Comparison of ENCODE assay signal across 23 cellular contexts in the genomic region with DNA sequence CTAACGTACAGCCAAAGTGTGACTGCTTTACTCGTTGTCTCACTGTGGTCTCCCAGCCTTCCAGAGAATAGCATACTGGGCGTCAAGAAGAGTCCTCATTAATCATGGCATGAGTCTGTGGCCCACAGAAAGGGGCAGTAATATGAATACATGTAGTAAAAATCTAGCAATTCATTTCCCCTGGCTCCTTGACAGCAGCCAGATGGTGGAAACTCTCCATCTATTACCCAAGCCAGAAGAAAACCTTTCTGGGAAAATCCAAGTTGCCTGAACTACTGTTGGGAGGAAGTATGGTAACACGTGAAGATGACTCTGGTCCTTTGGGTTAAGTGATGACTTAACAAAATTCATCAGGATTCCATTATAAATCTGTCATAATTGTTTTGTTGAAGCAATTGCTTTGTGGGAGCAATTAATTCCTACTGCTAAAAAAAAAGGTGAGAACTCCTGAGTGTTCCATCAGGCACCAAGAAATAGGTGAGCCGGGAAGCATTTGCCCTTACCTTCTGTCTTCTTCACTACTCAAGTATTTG.
DNase-seq lines count a peak whose midpoint lies in the region; ATAC-seq and TF ChIP-seq lines count a peak whose summit lies in the region.
"Had no signal": no experiment of that assay in that cellular context is flagged by ENCODE, and none has a peak within 500 bp of the region (broad histone marks: within the 10 kb centered on the region; RNA-seq: fewer than 3 reads in every experiment).

No MANE protein-coding gene starts in this region.

- H3K4me2 ChIP-seq in fibroblast of lung (ENCODE audit: extremely low read depth, insufficient read depth, low read length) (no peak overlapping the region), MM.1S (ENCODE audit: low read depth, low read length) (no peak overlapping the region)
- H3K4me2 ChIP-seq: BLaER1, SK-N-SH had no signal

- H3K36me3 Mint-ChIP-seq in activated CD8-positive, alpha-beta T cell treated with anti-CD3 and anti-CD28 coated beads, Interleukin-2, amount 10 ng/mL, durations not matched to agents 7 days and 5 days (ENCODE audit: low read depth): no peaks in the 10 kb centered on the region
- H3K36me3 Mint-ChIP-seq in activated naive CD4-positive, alpha-beta T cell treated with anti-CD3 and anti-CD28 coated beads, Interleukin-2, amount 10 ng/mL, durations not matched to agents 7 days and 5 days: no peaks in the 10 kb centered on the region
- H3K36me3 Mint-ChIP-seq: CD4-positive, alpha-beta memory T cell had no signal

- no peak overlapping the region for H2AFZ ChIP-seq in fibroblast of lung (ENCODE audit: low read length)
- H2AFZ ChIP-seq in MM.1S (ENCODE audit: low read length): no peak overlapping the region

- H3K4me1 Mint-ChIP-seq in activated CD8-positive, alpha-beta T cell treated with anti-CD3 and anti-CD28 coated beads, Interleukin-2, amount 10 ng/mL, durations not matched to agents 7 days and 5 days (ENCODE audit: low read depth): no peaks in the 10 kb centered on the region
- no peaks in the 10 kb centered on the region for H3K4me1 Mint-ChIP-seq in activated naive CD4-positive, alpha-beta T cell treated with anti-CD3 and anti-CD28 coated beads, Interleukin-2, amount 10 ng/mL, durations not matched to agents 7 days and 5 days
- H3K4me1 Mint-ChIP-seq: CD4-positive, alpha-beta memory T cell; IgD-negative memory B cell had no signal

- POLR2A ChIA-PET in activated CD8-positive, alpha-beta T cell treated with anti-CD3 and anti-CD28 coated beads, Interleukin-2, amount 10 ng/mL, durations not matched to agents 7 days and 5 days (lab: Charles Lee): no interaction called here

- H3K4me1 ChIP-seq in fibroblast of lung (ENCODE audit: control insufficient read depth, extremely low read depth, insufficient read depth, low read length) (no peaks in the 10 kb centered on the region), MM.1S (ENCODE audit: low read length) (no peaks in the 10 kb centered on the region)

- no peaks in the 10 kb centered on the region for H3K9me3 ChIP-seq in fibroblast of lung (ENCODE audit: control insufficient read depth, insufficient read depth, low read depth, low read length)
- no peaks in the 10 kb centered on the region for H3K9me3 ChIP-seq in MM.1S (replicated peaks; ENCODE audit: insufficient read depth, low read length)
- H3K9me3 ChIP-seq: BLaER1, SK-N-SH had no signal

- H3F3A ChIP-seq in MM.1S (ENCODE audit: insufficient read depth, low read length): no peaks in the 10 kb centered on the region

- CTCF ChIA-PET in activated CD8-positive, alpha-beta T cell treated with anti-CD3 and anti-CD28 coated beads, Interleukin-2, amount 10 ng/mL, durations not matched to agents 7 days and 5 days (lab: Charles Lee): no interaction called here
- CTCF ChIA-PET in activated naive CD4-positive, alpha-beta T cell treated with anti-CD3 and anti-CD28 coated beads, Interleukin-2, amount 10 ng/mL, durations not matched to agents 7 days and 5 days (lab: Charles Lee): no interaction called here

- H3K27me3 ChIP-seq in fibroblast of lung (ENCODE audit: control insufficient read depth, insufficient read depth, low read length): no peaks in the 10 kb centered on the region
- no peaks in the 10 kb centered on the region for H3K27me3 ChIP-seq in MM.1S (replicated peaks; ENCODE audit: insufficient read depth, low read length)
- H3K27me3 ChIP-seq: BLaER1 had no signal

- no peak for TF ChIP-seq CTCF in fibroblast of lung (conservative IDR thresholded peaks at IDR 0.05 in 1 of 2, IDR thresholded peaks at IDR 0.05 in 1 of 2; ENCODE audit: low read depth in 1 of 2, low read length in 2 of 2)
- TF ChIP-seq CTCF in MM.1S (IDR thresholded peaks at IDR 0.05; ENCODE audit: low read length): no peak

- no peaks in the 10 kb centered on the region for H3K36me3 ChIP-seq in fibroblast of lung (ENCODE audit: control insufficient read depth, insufficient read depth, low read length)
- no peaks in the 10 kb centered on the region for H3K36me3 ChIP-seq in MM.1S (replicated peaks; ENCODE audit: insufficient read depth, low read length)
- H3K36me3 ChIP-seq: BLaER1 had no signal

- H3K27ac ChIP-seq in fibroblast of lung (ENCODE audit: insufficient read depth, low read length) (no peak overlapping the region), MM.1S (ENCODE audit: low read length) (no peak overlapping the region)
- H3K27ac ChIP-seq: 22Rv1, BLaER1, HL-60 had no signal

- H3K4me3 ChIP-seq in fibroblast of lung (replicated peaks in 1 of 4; ENCODE audit: control extremely low read depth in 1 of 4, insufficient read depth in 1 of 4, low read depth in 3 of 4, low read length in 4 of 4) (no peak overlapping the region), MM.1S (ENCODE audit: low read length) (no peak overlapping the region)
- H3K4me3 ChIP-seq: BLaER1 had no signal

- DNase-seq in NCI-H2171 treated with DMSO at 0.1 percent for 48 hours (lab: John Stamatoyannopoulos, UW): peak; percentile 17
- DNase-seq in NCI-H2171 (lab: John Stamatoyannopoulos, UW): no peak
- peak; percentile 81 for DNase-seq in NCI-H446 treated with DMSO at 0.1 percent for 48 hours (lab: John Stamatoyannopoulos, UW)
- peak; percentile 6 to 80 for DNase-seq in fibroblast of lung (ENCODE audit: low read depth in 2 of 2)
- no peak for DNase-seq in activated CD8-positive, alpha-beta T cell treated with anti-CD3 and anti-CD28 coated beads, Interleukin-2, amount 10 ng/mL, durations not matched to agents 7 days and 5 days
- no peak for DNase-seq in MM.1S
- DNase-seq in superior temporal gyrus (ENCODE audit: extremely low spot score): no peak
- no peak for DNase-seq in activated naive CD4-positive, alpha-beta T cell treated with anti-CD3 and anti-CD28 coated beads, Interleukin-2, amount 10 ng/mL, durations not matched to agents 7 days and 5 days
- DNase-seq: CD4-positive, alpha-beta memory T cell; DMS153; GF-D8; HFFc6; Karpas-422; NCI-H1092 treated with DMSO at 0.1 percent for 48 hours; NCI-H146; NCI-H2029 treated with DMSO at 0.1 percent for 48 hours; NCI-H524; SHP77 treated with DMSO at 0.1 percent for 48 hours; SK-N-SH had no signal

- no peaks in the 10 kb centered on the region for H4K20me1 ChIP-seq in fibroblast of lung (ENCODE audit: control insufficient read depth, extremely low read depth, insufficient read depth, low read length)
- no peaks in the 10 kb centered on the region for H4K20me1 ChIP-seq in MM.1S (ENCODE audit: insufficient read depth, low read length)
- H4K20me1 ChIP-seq: BLaER1 had no signal

- no peaks in the 10 kb centered on the region for H3K27me3 Mint-ChIP-seq in activated CD8-positive, alpha-beta T cell treated with anti-CD3 and anti-CD28 coated beads, Interleukin-2, amount 10 ng/mL, durations not matched to agents 7 days and 5 days (ENCODE audit: low read depth)
- no peaks in the 10 kb centered on the region for H3K27me3 Mint-ChIP-seq in activated naive CD4-positive, alpha-beta T cell treated with anti-CD3 and anti-CD28 coated beads, Interleukin-2, amount 10 ng/mL, durations not matched to agents 7 days and 5 days
- H3K27me3 Mint-ChIP-seq: CD4-positive, alpha-beta memory T cell; IgD-negative memory B cell had no signal

- no peaks in the 10 kb centered on the region for H3K9me3 Mint-ChIP-seq in activated CD8-positive, alpha-beta T cell treated with anti-CD3 and anti-CD28 coated beads, Interleukin-2, amount 10 ng/mL, durations not matched to agents 7 days and 5 days (ENCODE audit: insufficient read depth)
- no peaks in the 10 kb centered on the region for H3K9me3 Mint-ChIP-seq in activated naive CD4-positive, alpha-beta T cell treated with anti-CD3 and anti-CD28 coated beads, Interleukin-2, amount 10 ng/mL, durations not matched to agents 7 days and 5 days

- no peaks in the 10 kb centered on the region for H3K9me2 ChIP-seq in MM.1S (replicated peaks; ENCODE audit: insufficient read depth, low read length)
- H3K9me2 ChIP-seq: SK-N-SH had no signal

- H3K79me2 ChIP-seq in fibroblast of lung (ENCODE audit: control insufficient read depth, insufficient read depth, low read length) (no peaks in the 10 kb centered on the region), MM.1S (ENCODE audit: low read length) (no peaks in the 10 kb centered on the region)

- no peak overlapping the region for H3K9ac ChIP-seq in fibroblast of lung (ENCODE audit: insufficient read depth, low read length)
- H3K9ac ChIP-seq in MM.1S (ENCODE audit: low read length): no peak overlapping the region
- H3K9ac ChIP-seq: BLaER1, SK-N-SH had no signal

- no peak overlapping the region for H3K27ac Mint-ChIP-seq in activated CD8-positive, alpha-beta T cell treated with anti-CD3 and anti-CD28 coated beads, Interleukin-2, amount 10 ng/mL, durations not matched to agents 7 days and 5 days
- H3K27ac Mint-ChIP-seq in activated naive CD4-positive, alpha-beta T cell treated with anti-CD3 and anti-CD28 coated beads, Interleukin-2, amount 10 ng/mL, durations not matched to agents 7 days and 5 days: no peak overlapping the region
- H3K27ac Mint-ChIP-seq: CD4-positive, alpha-beta memory T cell; HFFc6; IgD-negative memory B cell had no signal

- no peak overlapping the region for H3K4me3 Mint-ChIP-seq in activated CD8-positive, alpha-beta T cell treated with anti-CD3 and anti-CD28 coated beads, Interleukin-2, amount 10 ng/mL, durations not matched to agents 7 days and 5 days
- no peak overlapping the region for H3K4me3 Mint-ChIP-seq in activated naive CD4-positive, alpha-beta T cell treated with anti-CD3 and anti-CD28 coated beads, Interleukin-2, amount 10 ng/mL, durations not matched to agents 7 days and 5 days
- H3K4me3 Mint-ChIP-seq: CD4-positive, alpha-beta memory T cell; HFFc6; IgD-negative memory B cell had no signal

- ATAC-seq in activated CD8-positive, alpha-beta T cell treated with anti-CD3 and anti-CD28 coated beads, Interleukin-2, amount 10 ng/mL, durations not matched to agents 7 days and 5 days: no peak

Comparison
In these comparisons a context has a peak if more than half of its experiments do, and no peak if none do; other contexts are left out.
1. DNase-seq: peak in NCI-H2171 treated with DMSO at 0.1 percent for 48 hours (single experiment), NCI-H446 treated with DMSO at 0.1 percent for 48 hours (single experiment) and fibroblast of lung (2 of 2); none in NCI-H2171 (single experiment), activated CD8-positive, alpha-beta T cell treated with anti-CD3 and anti-CD28 coated beads, Interleukin-2, amount 10 ng/mL, durations not matched to agents 7 days and 5 days (single experiment), MM.1S (single experiment), superior temporal gyrus (single experiment) and activated naive CD4-positive, alpha-beta T cell treated with anti-CD3 and anti-CD28 coated beads, Interleukin-2, amount 10 ng/mL, durations not matched to agents 7 days and 5 days (single experiment).